Comparison of ENCODE assay signal across 18 cellular contexts in genomic region chr17:18270046-18270850, GRCh38.
"Had no signal": no experiment of that assay in that cellular context is flagged by ENCODE, and none has a peak within 500 bp of the region (broad histone marks: within the 10 kb centered on the region; RNA-seq: fewer than 3 reads in every experiment).

No MANE protein-coding gene starts in this region.

- H3K4me1 Mint-ChIP-seq: brain had no signal

- H3K4me3 ChIP-seq: thyroid gland had no signal

- H3K27ac Mint-ChIP-seq: activated CD8-positive, alpha-beta memory T cell treated with anti-CD3 and anti-CD28 coated beads, Interleukin-2, amount 10 ng/mL, durations not matched to agents 7 days and 5 days; activated naive CD8-positive, alpha-beta T cell; stimulated activated effector memory CD8-positive, alpha-beta T cell treated with anti-CD3 and anti-CD28 coated beads, Interleukin-12 subunit alpha, Interleukin-12 subunit beta, amount 100 ng/mL, for 72 hours; T-cell had no signal

- H3K36me3 Mint-ChIP-seq: activated naive CD8-positive, alpha-beta T cell had no signal

- H3K4me3 Mint-ChIP-seq: activated CD8-positive, alpha-beta memory T cell treated with anti-CD3 and anti-CD28 coated beads, Interleukin-2, amount 10 ng/mL, durations not matched to agents 7 days and 5 days; activated naive CD8-positive, alpha-beta T cell; brain; stimulated activated effector memory CD8-positive, alpha-beta T cell treated with anti-CD3 and anti-CD28 coated beads, Interleukin-12 subunit alpha, Interleukin-12 subunit beta, amount 100 ng/mL, for 72 hours; T-cell had no signal

- H3K27me3 Mint-ChIP-seq: activated CD8-positive, alpha-beta memory T cell treated with anti-CD3 and anti-CD28 coated beads, Interleukin-2, amount 10 ng/mL, durations not matched to agents 7 days and 5 days; activated naive CD8-positive, alpha-beta T cell; T-cell had no signal

- ATAC-seq: activated CD8-positive, alpha-beta memory T cell treated with anti-CD3 and anti-CD28 coated beads, Interleukin-2, amount 10 ng/mL, durations not matched to agents 7 days and 5 days; left colon; stimulated activated effector memory CD8-positive, alpha-beta T cell treated with anti-CD3 and anti-CD28 coated beads, Interleukin-12 subunit alpha, Interleukin-12 subunit beta, amount 100 ng/mL, for 72 hours; T-cell had no signal

- H3K27ac ChIP-seq: neutrophil, thyroid gland had no signal

- H3K27me3 ChIP-seq: neutrophil, thyroid gland had no signal

- DNase-seq: activated CD4-positive, alpha-beta T cell treated with anti-CD3 and anti-CD28 coated beads, Interleukin-2, amount 50 U/mL, for 48 hours; activated CD4-positive, CD25-positive, alpha-beta regulatory T cell treated with anti-CD3 and anti-CD28 coated beads, Interleukin-2, amount 50 U/mL, for 72 hours; activated CD8-positive, alpha-beta memory T cell treated with anti-CD3 and anti-CD28 coated beads, Interleukin-2, amount 10 ng/mL, durations not matched to agents 7 days and 5 days; activated T-cell treated with anti-CD3 and anti-CD28 coated beads, Interleukin-2, amount 50 U/mL, for 1 hour; cortex of kidney; effector CD8-positive, alpha-beta T cell; head of caudate nucleus; left colon; midbrain; stimulated activated CD4-positive, alpha-beta T cell treated with anti-CD3 and anti-CD28 coated beads, Interleukin-12 subunit alpha, Interleukin-12 subunit beta, amount 100 ng/mL, for 4 hours; stimulated activated CD4-positive, alpha-beta T cell treated with anti-CD3 and anti-CD28 coated beads, Interleukin-2, amount 100 ng/mL, for 24 hours; T-cell; T-helper 9 cell; thyroid gland had no signal

- H3K9me3 Mint-ChIP-seq: brain; stimulated activated effector memory CD8-positive, alpha-beta T cell treated with anti-CD3 and anti-CD28 coated beads, Interleukin-12 subunit alpha, Interleukin-12 subunit beta, amount 100 ng/mL, for 72 hours; T-cell had no signal
